Comparison of ENCODE assay signal across 12 cellular contexts in the genomic region with DNA sequence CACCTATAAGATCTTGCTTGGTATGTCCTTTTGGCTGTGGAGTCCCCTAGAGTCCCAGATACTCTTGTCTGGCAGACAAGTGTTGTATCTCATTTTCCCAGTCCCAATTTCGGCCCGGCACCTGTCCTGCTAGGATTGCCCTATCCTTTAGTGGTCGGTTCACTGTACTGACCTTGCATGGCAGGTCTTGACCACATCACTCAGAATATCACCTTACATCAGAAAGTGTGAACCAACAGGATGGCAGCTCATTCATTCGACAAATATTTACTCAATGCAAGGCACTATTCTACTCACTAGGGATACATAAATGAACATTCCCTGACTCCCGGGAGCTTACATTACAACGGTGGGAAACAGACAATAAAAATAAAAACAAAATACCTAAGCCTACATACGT. TPM values are rescaled to one million over a fixed set of nuclear protein-coding genes. Genes with fewer than 3 reads are reported as not detected.
DNase-seq lines count a peak whose midpoint lies in the region; ATAC-seq and FAIRE-seq lines count a peak whose summit lies in the region.
"Had no signal": no experiment of that assay in that cellular context is flagged by ENCODE, and none has a peak within 500 bp of the region (broad histone marks: within the 10 kb centered on the region; RNA-seq: fewer than 3 reads in every experiment).

No MANE protein-coding gene starts in this region.

- peak overlapping the region; percentile 4 to 80 for H3K18ac ChIP-seq in mesenchymal stem cell (ENCODE audit: low read depth in 1 of 2, low read length in 2 of 2)

- no peaks in the 10 kb centered on the region for H3K27me3 ChIP-seq in ACC112 (ENCODE audit: insufficient read depth, low read length)
- no peaks in the 10 kb centered on the region for H3K27me3 ChIP-seq in mesenchymal stem cell (ENCODE audit: control insufficient read depth in 1 of 2, insufficient read depth in 1 of 2, low read length in 2 of 2)

- H2BK15ac ChIP-seq in mesenchymal stem cell (ENCODE audit: low read depth, poor library complexity, severe bottlenecking) = no peak overlapping the region

- no peak overlapping the region for H3K4me2 ChIP-seq in mesenchymal stem cell (ENCODE audit: low read length, poor library complexity, severe bottlenecking)

- DNase-seq in HT1080 (ENCODE audit: low read depth) (peak; percentile 45), SW480 (ENCODE audit: low spot score) (peak; percentile 84), mesenchymal stem cell (no peak), C1 segment of cervical spinal cord (lab: John Stamatoyannopoulos, UW) (no peak), frontal cortex (ENCODE audit: low spot score in 2 of 2) (no peak)
- no peak for DNase-seq in stimulated activated naive CD8-positive, alpha-beta T cell treated with anti-CD3 and anti-CD28 coated beads, Interleukin-15, Interleukin-2, amounts not matched to agents 100 U/mL and 50 U/mL, for 24 hours
- DNase-seq: activated CD4-positive, alpha-beta T cell treated with anti-CD3 and anti-CD28 coated beads, Interleukin-2, amount 50 U/mL, for 48 hours; NCI-H1694; NCI-H82; stimulated activated naive CD4-positive, alpha-beta T cell had no signal

- H3K79me1 ChIP-seq in mesenchymal stem cell (replicated peaks; ENCODE audit: low read length, poor library complexity, severe bottlenecking) = no peaks in the 10 kb centered on the region

- peaks cover 7% of the 10 kb centered on the region for H3K79me2 ChIP-seq in ACC112 (ENCODE audit: control insufficient read depth, insufficient read depth, low read length, unreplicated experiment)

- H3K9me3 ChIP-seq in mesenchymal stem cell (ENCODE audit: control insufficient read depth, low read length) = no peaks in the 10 kb centered on the region

- H2AFZ ChIP-seq in ACC112 (ENCODE audit: low read length, unreplicated experiment) = no peak overlapping the region
- no peak overlapping the region for H2AFZ ChIP-seq in mesenchymal stem cell (ENCODE audit: low read depth, low read length)

- no peak overlapping the region for H2BK5ac ChIP-seq in mesenchymal stem cell (ENCODE audit: low read depth, low read length, poor library complexity, severe bottlenecking)

- H3K4me1 ChIP-seq in ACC112 (ENCODE audit: control insufficient read depth, insufficient read depth, low read length, unreplicated experiment) (peaks cover 78% of the 10 kb centered on the region), mesenchymal stem cell (ENCODE audit: control insufficient read depth, insufficient read depth, low read depth, low read length) (peaks cover 21% of the 10 kb centered on the region)

- FAIRE-seq in frontal cortex (lab: Jason Lieb, UNC) = no peak

- H4K8ac ChIP-seq in mesenchymal stem cell (ENCODE audit: low read length) = peak overlapping the region; percentile 62

- 54% methylated on average over 5 of the region's 7 CpGs for WGBS in mesenchymal stem cell

- peak overlapping the region; percentile 15 for H3K4me3 ChIP-seq in ACC112 (ENCODE audit: low read depth, low read length)
- no peak overlapping the region for H3K4me3 ChIP-seq in mesenchymal stem cell (ENCODE audit: insufficient read depth in 1 of 2, low read depth in 1 of 2, low read length in 2 of 2)

- H3K36me3 ChIP-seq in ACC112 (ENCODE audit: insufficient read depth, low read length) (no peaks in the 10 kb centered on the region), mesenchymal stem cell (ENCODE audit: control insufficient read depth in 1 of 2, insufficient read depth in 2 of 2, low read depth in 1 of 2, low read length in 2 of 2) (no peaks in the 10 kb centered on the region)

- ATAC-seq in stimulated activated naive CD8-positive, alpha-beta T cell treated with anti-CD3 and anti-CD28 coated beads, Interleukin-15, Interleukin-2, amounts not matched to agents 100 U/mL and 50 U/mL, for 24 hours = no peak
- ATAC-seq in GM18870 (IDR thresholded peaks at IDR 0.05; ENCODE audit: unreplicated experiment) = no peak

- no peak overlapping the region for H3K14ac ChIP-seq in mesenchymal stem cell (ENCODE audit: low read length in 2 of 2)

- H3K9ac ChIP-seq in mesenchymal stem cell (ENCODE audit: low read length) = no peak overlapping the region

- H2BK12ac ChIP-seq in mesenchymal stem cell (ENCODE audit: low read length in 2 of 2) = peak overlapping the region; percentile 28 to 61

- H2AK5ac ChIP-seq in mesenchymal stem cell (ENCODE audit: low read length, severe bottlenecking) = peak overlapping the region; percentile 2

- peak overlapping the region; percentile 74 for H4K91ac ChIP-seq in mesenchymal stem cell (ENCODE audit: low read length)

- H3K27ac ChIP-seq in ACC112 (ENCODE audit: low read depth, low read length) = peak overlapping the region; percentile 92
- H3K27ac ChIP-seq in mesenchymal stem cell (ENCODE audit: low read length, poor library complexity, severe bottlenecking) = peak overlapping the region; percentile 87

- no peak overlapping the region for H3K23ac ChIP-seq in mesenchymal stem cell (ENCODE audit: low read length in 2 of 2)

- H3K4ac ChIP-seq in mesenchymal stem cell (ENCODE audit: low read depth in 1 of 2, low read length in 2 of 2) = peak overlapping the region; percentile 9 to 73

- H2BK120ac ChIP-seq in mesenchymal stem cell (ENCODE audit: low read depth, low read length) = peak overlapping the region; percentile 7

RNA-seq across cellular contexts. Expression of a gene that starts 5.7 kb away (rescaled TPM):
- 50.9 and 52.2 TPM in 2 replicates for total RNA-seq in HT1080 (2014; rRNA removed; shearing (Covaris generic))
- 39.4 and 42.8 TPM in 2 replicates for polyA plus RNA-seq in HT1080 (2015; cell fraction: cytosol; rRNA removed)
- 121 and 125 TPM in 2 replicates for polyA plus RNA-seq in HT1080 (2015; cell fraction: nucleus; rRNA removed)
- 220 TPM for polyA plus RNA-seq in mesenchymal stem cell (2013, experiment 1 of 2)
- polyA plus RNA-seq in mesenchymal stem cell (2013, experiment 2 of 2) = 229 TPM
- 2.9 TPM for total RNA-seq in frontal cortex

Comparison
In these comparisons a context has a peak if more than half of its experiments do, and no peak if none do; other contexts are left out.
1. DNase-seq: peak in HT1080 (single experiment) and SW480 (single experiment); none in mesenchymal stem cell (single experiment), stimulated activated naive CD8-positive, alpha-beta T cell treated with anti-CD3 and anti-CD28 coated beads, Interleukin-15, Interleukin-2, amounts not matched to agents 100 U/mL and 50 U/mL, for 24 hours (single experiment), C1 segment of cervical spinal cord (0 of 14) and frontal cortex (0 of 2).
2. RNA of a gene that starts 5.7 kb away (total RNA-seq): 50.9 to 52.2 TPM in HT1080; 2.9 TPM in frontal cortex (single experiment); every median in the first group is over 10 times any median in the second.